ENCODE assay signal across 10 cellular contexts in genomic region chr11:117861151-117862018, GRCh38. TPM values are rescaled to one million over a fixed set of nuclear protein-coding genes. Genes with fewer than 3 reads are reported as not detected.
DNase-seq lines count a peak whose midpoint lies in the region; ATAC-seq and TF ChIP-seq lines count a peak whose summit lies in the region.
"Had no signal": no experiment of that assay in that cellular context is flagged by ENCODE, and none has a peak within 500 bp of the region (broad histone marks: within the 10 kb centered on the region; RNA-seq: fewer than 3 reads in every experiment).

No MANE protein-coding gene starts in this region.

- no peak overlapping the region for H3K9ac ChIP-seq in SK-N-SH

- TF ChIP-seq RAD21 in SK-N-SH (IDR thresholded peaks at IDR 0.05; ENCODE audit: low read length) = no peak

- H4K20me1 ChIP-seq in SK-N-SH (ENCODE audit: insufficient read depth) (no peaks in the 10 kb centered on the region), hepatocyte (ENCODE audit: insufficient read depth, poor library complexity, severe bottlenecking) (no peaks in the 10 kb centered on the region)

- H3K4me3 ChIP-seq in SK-N-SH (ENCODE audit: low read depth in 2 of 2, low read length in 1 of 2) = no peak overlapping the region
- no peak overlapping the region for H3K4me3 ChIP-seq in hepatocyte
- no peak overlapping the region for H3K4me3 ChIP-seq in tibial nerve
- H3K4me3 ChIP-seq: MG63 had no signal

- 39% methylated on average over 13 of the region's 13 CpGs for WGBS in SK-N-SH (ENCODE audit: low lambda C conversion rate)
- 41% methylated on average over 13 of the region's 13 CpGs for WGBS in hepatocyte (ENCODE audit: low lambda C conversion rate, missing lambda C conversion rate)
- WGBS in tibial nerve, 2 donors = 35 to 40% methylated on average over 13 of the region's 13 CpGs

- CTCF ChIA-PET in SK-N-SH (lab: Yijun Ruan, JAX) = interaction anchor here (0.8 to 4.2 kb wide), 8 partner anchors 9 to 435 kb away, joined by 3 to 36 read pairs (median 4); partner anchors contain the start of gene FXYD6

- H3K27me3 ChIP-seq in SK-N-SH (ENCODE audit: insufficient read depth) = peaks cover 2% of the 10 kb centered on the region; the same call in 1 of the 2 replicates
- no peaks in the 10 kb centered on the region for H3K27me3 ChIP-seq in hepatocyte
- H3K27me3 ChIP-seq in tibial nerve = no peaks in the 10 kb centered on the region
- H3K27me3 ChIP-seq: MG63 had no signal

- H3K27ac ChIP-seq in SK-N-SH (ENCODE audit: low read depth in 2 of 2, low read length in 1 of 2) (peak overlapping the region in 1 of 2 experiments; percentile 24; a peak in 1 of 4 replicates), hepatocyte (no peak overlapping the region), tibial nerve (peak overlapping the region in 3 of 4 donors; percentile 16 to 66 (median 19))
- H3K27ac ChIP-seq: 22Rv1 had no signal

- POLR2A ChIA-PET in SK-N-SH (lab: Yijun Ruan, JAX) = interaction anchor here (0.9 to 1.1 kb wide), 2 partner anchors 9 to 46 kb away, joined by 3 read pairs; no protein-coding TSS in a partner anchor

- TF ChIP-seq POLR2A in tibial nerve (IDR thresholded peaks at IDR 0.05) = no peak

- DNase-seq in DMS53 (lab: John Stamatoyannopoulos, UW) (peak; percentile 36), DMS53 treated with DMSO at 0.1 percent for 48 hours (lab: John Stamatoyannopoulos, UW; ENCODE audit: unreplicated experiment) (no peak), SK-N-SH (peak; percentile 74), hepatocyte (ENCODE audit: low spot score) (peak; percentile 53), tibial nerve (ENCODE audit: low spot score in 2 of 2) (no peak), GM19240 (ENCODE audit: insufficient read length, low spot score) (no peak)
- DNase-seq in stimulated activated CD4-positive, alpha-beta T cell treated with anti-CD3 and anti-CD28 coated beads, Interleukin-1b, Interleukin-23, amount 100 ng/mL, for 48 hours = no peak
- DNase-seq: MG63 had no signal

- H3K9me3 ChIP-seq in SK-N-SH (no peaks in the 10 kb centered on the region), hepatocyte (ENCODE audit: low read depth) (no peaks in the 10 kb centered on the region), tibial nerve (no peaks in the 10 kb centered on the region)
- H3K9me3 ChIP-seq: MG63 had no signal

- H3K79me2 ChIP-seq in SK-N-SH (ENCODE audit: insufficient read depth) (no peaks in the 10 kb centered on the region), hepatocyte (peaks cover 8% of the 10 kb centered on the region)

- TF ChIP-seq CTCF in SK-N-SH (IDR thresholded peaks at IDR 0.05) (no peak), hepatocyte (IDR thresholded peaks at IDR 0.05; ENCODE audit: poor library complexity) (no peak), tibial nerve (IDR thresholded peaks at IDR 0.05) (no peak)

- TF ChIP-seq EP300 in SK-N-SH (IDR thresholded peaks at IDR 0.05; ENCODE audit: borderline replicate concordance in 1 of 2, low read depth in 1 of 2, low read length in 1 of 2) (no peak), tibial nerve (IDR thresholded peaks at IDR 0.05) (no peak)

- H3K4me1 ChIP-seq in SK-N-SH (ENCODE audit: control insufficient read depth in 1 of 2, insufficient read depth in 2 of 2, low read depth in 1 of 2, low read length in 1 of 2) = peaks cover 0 to 20% of the 10 kb centered on the region in 2 experiments; a peak in 2 of 4 replicates
- H3K4me1 ChIP-seq in hepatocyte (ENCODE audit: insufficient read depth) = peaks cover 7% of the 10 kb centered on the region
- H3K4me1 ChIP-seq in tibial nerve = peaks cover 0 to 10% (median 3%) of the 10 kb centered on the region in 4 donors

- H3F3A ChIP-seq in SK-N-SH (replicated peaks; ENCODE audit: insufficient read depth) = no peaks in the 10 kb centered on the region

- H2AFZ ChIP-seq in SK-N-SH (ENCODE audit: low read depth) (no peak overlapping the region), hepatocyte (no peak overlapping the region)

- H3K9me2 ChIP-seq in SK-N-SH (no peaks in the 10 kb centered on the region), hepatocyte (replicated peaks; ENCODE audit: insufficient read depth) (no peaks in the 10 kb centered on the region)

- H3K4me2 ChIP-seq in SK-N-SH = no peak overlapping the region
- no peak overlapping the region for H3K4me2 ChIP-seq in hepatocyte

- ATAC-seq in HG03442 (IDR thresholded peaks at IDR 0.05; ENCODE audit: unreplicated experiment) = no peak

- no peaks in the 10 kb centered on the region for H3K36me3 ChIP-seq in SK-N-SH (replicated peaks in 1 of 2; ENCODE audit: control insufficient read depth in 1 of 2, insufficient read depth in 2 of 2, low read length in 1 of 2)
- no peaks in the 10 kb centered on the region for H3K36me3 ChIP-seq in hepatocyte (replicated peaks; ENCODE audit: insufficient read depth, low read depth)
- H3K36me3 ChIP-seq in tibial nerve = no peaks in the 10 kb centered on the region
- H3K36me3 ChIP-seq: MG63 had no signal

TF ChIP-seq in SK-N-SH, 30 proteins besides CTCF, POLR2A, EP300 and RAD21 (continues in another document):
- TF ChIP-seq FOXM1 (IDR thresholded peaks at IDR 0.05; ENCODE audit: low read depth) (no peak), YY1 (IDR thresholded peaks at IDR 0.05; ENCODE audit: low read depth) (no peak), PBX3 (IDR thresholded peaks at IDR 0.05) (no peak), EZH2phosphoT487 (IDR thresholded peaks at IDR 0.05; ENCODE audit: borderline replicate concordance, low read depth) (no peak), FOXJ3 (CRISPR knock-in tag; IDR thresholded peaks at IDR 0.05) (no peak), ZBTB33 (IDR thresholded peaks at IDR 0.05; ENCODE audit: borderline replicate concordance, low read depth) (no peak), MXI1 (IDR thresholded peaks at IDR 0.05; ENCODE audit: low read depth, low read length) (no peak), MAX (IDR thresholded peaks at IDR 0.05; ENCODE audit: low read depth) (no peak), REST (IDR thresholded peaks at IDR 0.05; ENCODE audit: low read depth, low read length) (no peak), NFIC (IDR thresholded peaks at IDR 0.05; ENCODE audit: borderline replicate concordance) (no peak)

RNA-seq across cellular contexts. Expression of gene FXYD6, which starts 15.1 kb away (rescaled TPM):
- polyA plus RNA-seq in SK-N-SH (2012; rRNA removed) (1.4 and 4.3 TPM in 2 replicates), hepatocyte (56.9 and 68.2 TPM in 2 replicates)
- polyA plus RNA-seq in SK-N-SH (2012; cell fraction: cytosol; rRNA removed) = 2.5 and 4.6 TPM in 2 replicates
- polyA plus RNA-seq in SK-N-SH (2012; cell fraction: nucleus; rRNA removed) = 0.56 and 1.6 TPM in 2 replicates
- total RNA-seq in hepatocyte (19.5 and 28.3 TPM in 2 replicates), tibial nerve (10 to 100 TPM; 29.4 to 74.1 (median 65.7) TPM)

RNA-seq across cellular contexts. Expression of gene FXYD2, which starts 36.8 kb away (rescaled TPM):
- polyA plus RNA-seq in SK-N-SH (2012; rRNA removed) = not detected in 2 replicates
- polyA plus RNA-seq in SK-N-SH (2012; cell fraction: cytosol; rRNA removed) = 0.03 TPM in 1 of 2 replicates, not detected in the other
- not detected in 2 replicates for polyA plus RNA-seq in SK-N-SH (2012; cell fraction: nucleus; rRNA removed)
- 72.7 and 100 TPM in 2 replicates for total RNA-seq in hepatocyte
- polyA plus RNA-seq in hepatocyte = 93.8 and 97.7 TPM in 2 replicates
- total RNA-seq in tibial nerve = 1 to 10 TPM in 2 of 4 donors, under 1 TPM in 2; 0.39 to 1.8 (median 0.96) TPM

Comparison
In these comparisons a context has a peak if more than half of its experiments do, and no peak if none do; other contexts are left out.
1. DNase-seq: peak in DMS53 (single experiment), SK-N-SH (single experiment) and hepatocyte (single experiment); none in DMS53 treated with DMSO at 0.1 percent for 48 hours (single experiment), tibial nerve (0 of 2), stimulated activated CD4-positive, alpha-beta T cell treated with anti-CD3 and anti-CD28 coated beads, Interleukin-1b, Interleukin-23, amount 100 ng/mL, for 48 hours (single experiment) and GM19240 (single experiment).
2. RNA of gene FXYD2, which starts 36.8 kb away (total RNA-seq): 72.7 to 100 TPM in hepatocyte; 0.39 to 1.8 TPM in tibial nerve; every median in the first group is over 10 times any median in the second.